In genomic region chr9:34190996-34191892, GRCh38 we compare ENCODE assay signal across 1 cellular context.
TF ChIP-seq lines count a peak whose summit lies in the region.

No MANE protein-coding gene starts in this region.

TF ChIP-seq in HepG2, 621 proteins besides CTCF, POLR2A, EP300 and RAD21 (continued from another document and continues in another):
- no peak for TF ChIP-seq IRF9 (CRISPR knock-in tag; IDR thresholded peaks at IDR 0.05; ENCODE audit: borderline replicate concordance)
- no peak for TF ChIP-seq ZNF235 (CRISPR knock-in tag; IDR thresholded peaks at IDR 0.05; ENCODE audit: borderline replicate concordance)
- no peak for TF ChIP-seq ARNTL (CRISPR knock-in tag; IDR thresholded peaks at IDR 0.05)
- TF ChIP-seq ZNF761 (CRISPR knock-in tag; conservative IDR thresholded peaks at IDR 0.05), result no peak
- TF ChIP-seq ZBTB34 (CRISPR knock-in tag; IDR thresholded peaks at IDR 0.05), result peak; percentile 76
- TF ChIP-seq TBP (CRISPR knock-in tag; IDR thresholded peaks at IDR 0.05), result no peak
- no peak for TF ChIP-seq JUN (CRISPR knock-in tag; IDR thresholded peaks at IDR 0.05)
- TF ChIP-seq TRAFD1 (CRISPR knock-in tag; IDR thresholded peaks at IDR 0.05; ENCODE audit: borderline replicate concordance), result no peak
- no peak for TF ChIP-seq ZNF138 (CRISPR knock-in tag; IDR thresholded peaks at IDR 0.05; ENCODE audit: low read depth)
- TF ChIP-seq ZNF816 (CRISPR knock-in tag; IDR thresholded peaks at IDR 0.05; ENCODE audit: borderline replicate concordance), result 0 out of 2 replicates have a peak, but pooled peaks have one; percentile 55
- TF ChIP-seq ZXDC (CRISPR knock-in tag; IDR thresholded peaks at IDR 0.05), result no peak
- no peak for TF ChIP-seq AFF4 (CRISPR knock-in tag; IDR thresholded peaks at IDR 0.05)
- TF ChIP-seq YEATS4 (CRISPR knock-in tag; IDR thresholded peaks at IDR 0.05; ENCODE audit: borderline replicate concordance), result no peak
- TF ChIP-seq ARID4A (CRISPR knock-in tag; IDR thresholded peaks at IDR 0.05; ENCODE audit: borderline replicate concordance), result peak; percentile 5; the same call in 1 of the 2 replicates
- TF ChIP-seq ZNF124 (CRISPR knock-in tag; IDR thresholded peaks at IDR 0.05), result peak; percentile 71; the same call in 1 of the 2 replicates
- no peak for TF ChIP-seq PBX2 (CRISPR knock-in tag; IDR thresholded peaks at IDR 0.05)
- peak; percentile 67; the same call in 1 of the 2 replicates for TF ChIP-seq GFI1 (CRISPR knock-in tag; IDR thresholded peaks at IDR 0.05; ENCODE audit: borderline replicate concordance)
- TF ChIP-seq MXD4 (CRISPR knock-in tag; IDR thresholded peaks at IDR 0.05), result no peak
- peak; percentile 24 for TF ChIP-seq YY1 (IDR thresholded peaks at IDR 0.05; ENCODE audit: insufficient read depth, insufficient replicate concordance, low read depth, low read length)
- TF ChIP-seq GRHL1 (CRISPR knock-in tag; conservative IDR thresholded peaks at IDR 0.05), result no peak
- peak; percentile 48; the same call in 1 of the 2 replicates for TF ChIP-seq SAP130 (CRISPR knock-in tag; IDR thresholded peaks at IDR 0.05; ENCODE audit: low read depth)
- TF ChIP-seq CBX5 (CRISPR knock-in tag; IDR thresholded peaks at IDR 0.05; ENCODE audit: borderline replicate concordance), result no peak
- TF ChIP-seq ZNF354B (CRISPR knock-in tag; IDR thresholded peaks at IDR 0.05), result no peak
- TF ChIP-seq ZNF720 (CRISPR knock-in tag; IDR thresholded peaks at IDR 0.05), result no peak
- TF ChIP-seq NCOR1 (IDR thresholded peaks at IDR 0.05; ENCODE audit: borderline replicate concordance, low read length), result peak; percentile 30; the same call in 1 of the 2 replicates
- no peak for TF ChIP-seq MAZ (IDR thresholded peaks at IDR 0.05; ENCODE audit: borderline replicate concordance, low read depth, low read length)
- TF ChIP-seq MAZ (CRISPR knock-in tag; IDR thresholded peaks at IDR 0.05; ENCODE audit: low read depth), result no peak
- TF ChIP-seq HNRNPLL (IDR thresholded peaks at IDR 0.05; ENCODE audit: low read depth, low read length, poor library complexity, severe bottlenecking), result no peak
- TF ChIP-seq ZNF326 (CRISPR knock-in tag; IDR thresholded peaks at IDR 0.05; ENCODE audit: borderline replicate concordance), result no peak
- TF ChIP-seq HOXA5 (CRISPR knock-in tag; IDR thresholded peaks at IDR 0.05), result no peak
